Comparison of ENCODE assay signal across 1 cellular context in the genomic region with DNA sequence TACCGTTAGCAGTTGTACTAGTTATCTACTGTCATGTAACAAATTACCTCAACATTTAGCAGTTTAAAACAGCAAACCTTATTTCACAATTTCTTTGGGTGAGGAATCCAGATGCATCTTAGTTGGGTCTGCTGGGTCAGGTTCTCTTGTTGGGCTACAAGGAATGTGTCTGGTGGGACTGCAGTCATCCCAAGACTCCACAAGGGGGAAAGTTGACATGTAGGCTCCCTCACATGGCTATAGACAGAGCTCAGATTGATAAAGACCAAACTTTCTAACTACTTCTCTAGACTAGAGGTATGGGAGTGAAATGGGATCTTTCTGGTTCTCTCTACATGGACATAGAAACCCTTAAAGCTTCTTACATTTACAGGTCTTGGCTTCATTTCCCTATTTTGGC.
TF ChIP-seq lines count a peak whose summit lies in the region.

No MANE protein-coding gene starts in this region.

TF ChIP-seq in H1, 55 proteins besides CTCF, POLR2A, EP300 and RAD21:
- TF ChIP-seq, protein P1, sequence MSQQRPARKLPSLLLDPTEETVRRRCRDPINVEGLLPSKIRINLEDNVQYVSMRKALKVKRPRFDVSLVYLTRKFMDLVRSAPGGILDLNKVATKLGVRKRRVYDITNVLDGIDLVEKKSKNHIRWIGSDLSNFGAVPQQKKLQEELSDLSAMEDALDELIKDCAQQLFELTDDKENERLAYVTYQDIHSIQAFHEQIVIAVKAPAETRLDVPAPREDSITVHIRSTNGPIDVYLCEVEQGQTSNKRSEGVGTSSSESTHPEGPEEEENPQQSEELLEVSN (IDR thresholded peaks at IDR 0.05): no peak
- TF ChIP-seq BACH1 (IDR thresholded peaks at IDR 0.05; ENCODE audit: low read length) (no peak), KDM1A (IDR thresholded peaks at IDR 0.05; ENCODE audit: borderline replicate concordance, low read length) (no peak), SIN3A (conservative IDR thresholded peaks at IDR 0.05 in 1 of 2, IDR thresholded peaks at IDR 0.05 in 1 of 2; ENCODE audit: low read depth in 1 of 2, low read length in 2 of 2) (no peak)
- TF ChIP-seq, protein P2, sequence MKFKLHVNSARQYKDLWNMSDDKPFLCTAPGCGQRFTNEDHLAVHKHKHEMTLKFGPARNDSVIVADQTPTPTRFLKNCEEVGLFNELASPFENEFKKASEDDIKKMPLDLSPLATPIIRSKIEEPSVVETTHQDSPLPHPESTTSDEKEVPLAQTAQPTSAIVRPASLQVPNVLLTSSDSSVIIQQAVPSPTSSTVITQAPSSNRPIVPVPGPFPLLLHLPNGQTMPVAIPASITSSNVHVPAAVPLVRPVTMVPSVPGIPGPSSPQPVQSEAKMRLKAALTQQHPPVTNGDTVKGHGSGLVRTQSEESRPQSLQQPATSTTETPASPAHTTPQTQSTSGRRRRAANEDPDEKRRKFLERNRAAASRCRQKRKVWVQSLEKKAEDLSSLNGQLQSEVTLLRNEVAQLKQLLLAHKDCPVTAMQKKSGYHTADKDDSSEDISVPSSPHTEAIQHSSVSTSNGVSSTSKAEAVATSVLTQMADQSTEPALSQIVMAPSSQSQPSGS (IDR thresholded peaks at IDR 0.05; ENCODE audit: low read length): no peak
